Comparison of ENCODE assay signal across 11 cellular contexts in genomic region chr14:72715215-72715909, GRCh38.
DNase-seq lines count a peak whose midpoint lies in the region; ATAC-seq, FAIRE-seq and TF ChIP-seq lines count a peak whose summit lies in the region.
"Had no signal": no experiment of that assay in that cellular context is flagged by ENCODE, and none has a peak within 500 bp of the region (broad histone marks: within the 10 kb centered on the region; RNA-seq: fewer than 3 reads in every experiment).

No MANE protein-coding gene starts in this region.

- no peak for DNase-seq in CD8-positive, alpha-beta memory T cell
- DNase-seq in HTR-8/SVneo (ENCODE audit: insufficient read length, low spot score) = no peak
- DNase-seq in fibroblast of lung (ENCODE audit: low read depth in 2 of 2) = peak; percentile 47 to 49
- no peak for DNase-seq in natural killer cell treated with Interleukin-12 subunit alpha and Interleukin-12 subunit beta and Interleukin-15 and Interleukin-18, amount 100 ng/mL, for 72 hours (ENCODE audit: low spot score)
- DNase-seq in AG08395 (ENCODE audit: low spot score) = no peak
- DNase-seq: activated T-cell treated with anti-CD3 and anti-CD28 coated beads, Interleukin-2, amount 50 U/mL, for 1 hour; T1000 had no signal

- H4K20me1 ChIP-seq in fibroblast of lung (ENCODE audit: control insufficient read depth, extremely low read depth, insufficient read depth, low read length) = no peaks in the 10 kb centered on the region

- CTCF ChIA-PET in CD8-positive, alpha-beta memory T cell (lab: Charles Lee) = no interaction called here

- no peak overlapping the region for H3K4me3 ChIP-seq in CD8-positive, alpha-beta memory T cell (ENCODE audit: low read length)
- no peak overlapping the region for H3K4me3 ChIP-seq in fibroblast of lung (replicated peaks in 1 of 4; ENCODE audit: control extremely low read depth in 1 of 4, insufficient read depth in 1 of 4, low read depth in 3 of 4, low read length in 4 of 4)

- TF ChIP-seq CTCF in fibroblast of lung (conservative IDR thresholded peaks at IDR 0.05 in 1 of 2, IDR thresholded peaks at IDR 0.05 in 1 of 2; ENCODE audit: low read depth in 1 of 2, low read length in 2 of 2) = no peak

- H3K36me3 ChIP-seq in CD8-positive, alpha-beta memory T cell (ENCODE audit: insufficient read depth, low read length) = no peaks in the 10 kb centered on the region
- H3K36me3 ChIP-seq in fibroblast of lung (ENCODE audit: control insufficient read depth, insufficient read depth, low read length) = peaks cover 6% of the 10 kb centered on the region

- FAIRE-seq in HTR-8/SVneo (lab: Jason Lieb, UNC) = peak; percentile 58

- H3K27me3 ChIP-seq in CD8-positive, alpha-beta memory T cell (ENCODE audit: insufficient read depth, low read length, poor library complexity, severe bottlenecking) = no peaks in the 10 kb centered on the region
- no peaks in the 10 kb centered on the region for H3K27me3 ChIP-seq in fibroblast of lung (ENCODE audit: control insufficient read depth, insufficient read depth, low read length)

- H3K9me3 Mint-ChIP-seq in CD8-positive, alpha-beta memory T cell = no peaks in the 10 kb centered on the region
- no peaks in the 10 kb centered on the region for H3K9me3 Mint-ChIP-seq in natural killer cell treated with Interleukin-12 subunit alpha and Interleukin-12 subunit beta and Interleukin-15 and Interleukin-18, amount 100 ng/mL, for 72 hours

- no peak overlapping the region for H3K27ac ChIP-seq in CD8-positive, alpha-beta memory T cell (ENCODE audit: low read depth, low read length)
- H3K27ac ChIP-seq in fibroblast of lung (ENCODE audit: insufficient read depth, low read length) = no peak overlapping the region
- H3K27ac ChIP-seq: C4-2B had no signal

- peaks cover 40 to 56% (median 53%) of the 10 kb centered on the region in 3 donors for H3K4me1 Mint-ChIP-seq in CD8-positive, alpha-beta memory T cell
- peaks cover 47 to 61% of the 10 kb centered on the region in 2 donors for H3K4me1 Mint-ChIP-seq in natural killer cell treated with Interleukin-12 subunit alpha and Interleukin-12 subunit beta and Interleukin-15 and Interleukin-18, amount 100 ng/mL, for 72 hours (ENCODE audit: low read depth in 2 of 2)

- POLR2A ChIA-PET in CD8-positive, alpha-beta memory T cell (lab: Charles Lee) = no interaction called here

- H3K36me3 Mint-ChIP-seq in CD8-positive, alpha-beta memory T cell = no peaks in the 10 kb centered on the region
- no peaks in the 10 kb centered on the region for H3K36me3 Mint-ChIP-seq in natural killer cell treated with Interleukin-12 subunit alpha and Interleukin-12 subunit beta and Interleukin-15 and Interleukin-18, amount 100 ng/mL, for 72 hours

- no peak overlapping the region for H2AFZ ChIP-seq in fibroblast of lung (ENCODE audit: low read length)

- H3K4me1 ChIP-seq in CD8-positive, alpha-beta memory T cell (ENCODE audit: insufficient read depth, low read length) = peaks cover 34% of the 10 kb centered on the region
- H3K4me1 ChIP-seq in fibroblast of lung (ENCODE audit: control insufficient read depth, extremely low read depth, insufficient read depth, low read length) = peaks cover 8% of the 10 kb centered on the region

- TF ChIP-seq POLR2A in GM18505 (IDR thresholded peaks at IDR 0.05; ENCODE audit: borderline replicate concordance, extremely low read depth, insufficient read depth, insufficient read length) = no peak

- H3K4me3 Mint-ChIP-seq in CD8-positive, alpha-beta memory T cell = peak overlapping the region in 4 of 7 donors; percentile 4 to 56 (median 36)
- peak overlapping the region; percentile 85 for H3K4me3 Mint-ChIP-seq in natural killer cell treated with Interleukin-12 subunit alpha and Interleukin-12 subunit beta and Interleukin-15 and Interleukin-18, amount 100 ng/mL, for 72 hours

- H3K27ac Mint-ChIP-seq in CD8-positive, alpha-beta memory T cell = peak overlapping the region in 2 of 8 donors; percentile 73 to 87
- H3K27ac Mint-ChIP-seq in natural killer cell treated with Interleukin-12 subunit alpha and Interleukin-12 subunit beta and Interleukin-15 and Interleukin-18, amount 100 ng/mL, for 72 hours = peak overlapping the region; percentile 52 to 93

- H3K27me3 Mint-ChIP-seq in CD8-positive, alpha-beta memory T cell = peaks cover 0 to 4% of the 10 kb centered on the region in 2 donors
- peaks cover 0 to 9% of the 10 kb centered on the region in 2 donors for H3K27me3 Mint-ChIP-seq in natural killer cell treated with Interleukin-12 subunit alpha and Interleukin-12 subunit beta and Interleukin-15 and Interleukin-18, amount 100 ng/mL, for 72 hours

- H3K79me2 ChIP-seq in fibroblast of lung (ENCODE audit: control insufficient read depth, insufficient read depth, low read length) = no peaks in the 10 kb centered on the region

- H3K9me3 ChIP-seq in CD8-positive, alpha-beta memory T cell (ENCODE audit: low read length) = no peaks in the 10 kb centered on the region
- no peaks in the 10 kb centered on the region for H3K9me3 ChIP-seq in fibroblast of lung (ENCODE audit: control insufficient read depth, insufficient read depth, low read depth, low read length)

- H3K4me2 ChIP-seq in fibroblast of lung (ENCODE audit: extremely low read depth, insufficient read depth, low read length) = no peak overlapping the region

- peak; percentile 16 to 29 for ATAC-seq in natural killer cell treated with Interleukin-12 subunit alpha and Interleukin-12 subunit beta and Interleukin-15 and Interleukin-18, amount 100 ng/mL, for 72 hours
- ATAC-seq in GM19455 (IDR thresholded peaks at IDR 0.05; ENCODE audit: unreplicated experiment) (no peak), GM18505 (IDR thresholded peaks at IDR 0.05; ENCODE audit: unreplicated experiment) (no peak), HG03520 (IDR thresholded peaks at IDR 0.05; ENCODE audit: unreplicated experiment) (no peak)

- H3K9ac ChIP-seq in fibroblast of lung (ENCODE audit: insufficient read depth, low read length) = no peak overlapping the region

Comparison
In these comparisons a context has a peak if more than half of its experiments do, and no peak if none do; other contexts are left out.
1. DNase-seq: peak in fibroblast of lung (2 of 2); none in CD8-positive, alpha-beta memory T cell (0 of 5), HTR-8/SVneo (single experiment), natural killer cell treated with Interleukin-12 subunit alpha and Interleukin-12 subunit beta and Interleukin-15 and Interleukin-18, amount 100 ng/mL, for 72 hours (single experiment) and AG08395 (single experiment).
2. ATAC-seq: peak in natural killer cell treated with Interleukin-12 subunit alpha and Interleukin-12 subunit beta and Interleukin-15 and Interleukin-18, amount 100 ng/mL, for 72 hours (2 of 2); none in GM19455 (single experiment), GM18505 (single experiment) and HG03520 (single experiment).